1 cellular context compared by ENCODE assay signal in genomic region chr13:80945328-80945727, GRCh38.
TF ChIP-seq lines count a peak whose summit lies in the region.

No MANE protein-coding gene starts in this region.

TF ChIP-seq in GM23338, 12 proteins besides CTCF, POLR2A, EP300 and RAD21 (continued from another document):
- TF ChIP-seq ZNF462 (CRISPR knock-in tag; IDR thresholded peaks at IDR 0.05) (peak; percentile 68; the same call in 1 of the 2 replicates), JUNB (IDR thresholded peaks at IDR 0.05; ENCODE audit: unreplicated experiment) (no peak), EZH2 (IDR thresholded peaks at IDR 0.05; ENCODE audit: low read depth, unreplicated experiment) (no peak), STAT1 (IDR thresholded peaks at IDR 0.05; ENCODE audit: unreplicated experiment) (no peak), ETS1 (IDR thresholded peaks at IDR 0.05) (no peak), NANOG (IDR thresholded peaks at IDR 0.05; ENCODE audit: borderline replicate concordance) (peak; percentile 72), POLR2AphosphoS5 (IDR thresholded peaks at IDR 0.05; ENCODE audit: low read depth) (no peak)
- TF ChIP-seq, protein P1, sequence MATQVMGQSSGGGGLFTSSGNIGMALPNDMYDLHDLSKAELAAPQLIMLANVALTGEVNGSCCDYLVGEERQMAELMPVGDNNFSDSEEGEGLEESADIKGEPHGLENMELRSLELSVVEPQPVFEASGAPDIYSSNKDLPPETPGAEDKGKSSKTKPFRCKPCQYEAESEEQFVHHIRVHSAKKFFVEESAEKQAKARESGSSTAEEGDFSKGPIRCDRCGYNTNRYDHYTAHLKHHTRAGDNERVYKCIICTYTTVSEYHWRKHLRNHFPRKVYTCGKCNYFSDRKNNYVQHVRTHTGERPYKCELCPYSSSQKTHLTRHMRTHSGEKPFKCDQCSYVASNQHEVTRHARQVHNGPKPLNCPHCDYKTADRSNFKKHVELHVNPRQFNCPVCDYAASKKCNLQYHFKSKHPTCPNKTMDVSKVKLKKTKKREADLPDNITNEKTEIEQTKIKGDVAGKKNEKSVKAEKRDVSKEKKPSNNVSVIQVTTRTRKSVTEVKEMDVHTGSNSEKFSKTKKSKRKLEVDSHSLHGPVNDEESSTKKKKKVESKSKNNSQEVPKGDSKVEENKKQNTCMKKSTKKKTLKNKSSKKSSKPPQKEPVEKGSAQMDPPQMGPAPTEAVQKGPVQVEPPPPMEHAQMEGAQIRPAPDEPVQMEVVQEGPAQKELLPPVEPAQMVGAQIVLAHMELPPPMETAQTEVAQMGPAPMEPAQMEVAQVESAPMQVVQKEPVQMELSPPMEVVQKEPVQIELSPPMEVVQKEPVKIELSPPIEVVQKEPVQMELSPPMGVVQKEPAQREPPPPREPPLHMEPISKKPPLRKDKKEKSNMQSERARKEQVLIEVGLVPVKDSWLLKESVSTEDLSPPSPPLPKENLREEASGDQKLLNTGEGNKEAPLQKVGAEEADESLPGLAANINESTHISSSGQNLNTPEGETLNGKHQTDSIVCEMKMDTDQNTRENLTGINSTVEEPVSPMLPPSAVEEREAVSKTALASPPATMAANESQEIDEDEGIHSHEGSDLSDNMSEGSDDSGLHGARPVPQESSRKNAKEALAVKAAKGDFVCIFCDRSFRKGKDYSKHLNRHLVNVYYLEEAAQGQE (IDR thresholded peaks at IDR 0.05; ENCODE audit: unreplicated experiment) = no peak
